24 cellular contexts compared by ENCODE assay signal in genomic region chrX:63855896-63856295, GRCh38.
A peak's percentile ranks its signal among the peaks of the same experiment; 100 is the strongest.
DNase-seq lines count a peak whose midpoint lies in the region; ATAC-seq and TF ChIP-seq lines count a peak whose summit lies in the region.
"Had no signal": no experiment of that assay in that cellular context is flagged by ENCODE, and none has a peak within 500 bp of the region (broad histone marks: within the 10 kb centered on the region; RNA-seq: fewer than 3 reads in every experiment).

No MANE protein-coding gene starts in this region.

- peaks cover 24% of the 10 kb centered on the region for H3K4me1 Mint-ChIP-seq in HFFc6 (ENCODE audit: low read depth)
- H3K4me1 Mint-ChIP-seq: activated B cell treated with CpG ODN at 0.5 μM for 24 hours; activated CD4-positive, alpha-beta memory T cell treated with anti-CD3 and anti-CD28 coated beads, Interleukin-2, amount 10 ng/mL, durations not matched to agents 7 days and 5 days; activated naive CD4-positive, alpha-beta T cell treated with anti-CD3 and anti-CD28 coated beads, Interleukin-2, amount 10 ng/mL, durations not matched to agents 7 days and 5 days; CD4-positive, CD25-positive, alpha-beta regulatory T cell had no signal

- no peaks in the 10 kb centered on the region for H3K9me3 Mint-ChIP-seq in HFFc6
- H3K9me3 Mint-ChIP-seq: activated B cell treated with CpG ODN at 0.5 μM for 24 hours; activated CD4-positive, alpha-beta memory T cell treated with anti-CD3 and anti-CD28 coated beads, Interleukin-2, amount 10 ng/mL, durations not matched to agents 7 days and 5 days had no signal

- no peaks in the 10 kb centered on the region for H3K36me3 Mint-ChIP-seq in HFFc6 (ENCODE audit: low read depth)
- H3K36me3 Mint-ChIP-seq: activated naive CD4-positive, alpha-beta T cell treated with anti-CD3 and anti-CD28 coated beads, Interleukin-2, amount 10 ng/mL, durations not matched to agents 7 days and 5 days; CD4-positive, CD25-positive, alpha-beta regulatory T cell had no signal

- no peak for ATAC-seq in GM21423 (IDR thresholded peaks at IDR 0.05; ENCODE audit: unreplicated experiment)
- ATAC-seq: A549, Panc1, SK-N-SH treated with all-trans-retinoic acid at 6 μM for 48 hours had no signal

- no peaks in the 10 kb centered on the region for H3K27me3 Mint-ChIP-seq in HFFc6 (ENCODE audit: insufficient read depth)
- H3K27me3 Mint-ChIP-seq: activated B cell treated with CpG ODN at 0.5 μM for 24 hours; activated CD4-positive, alpha-beta memory T cell treated with anti-CD3 and anti-CD28 coated beads, Interleukin-2, amount 10 ng/mL, durations not matched to agents 7 days and 5 days; activated naive CD4-positive, alpha-beta T cell treated with anti-CD3 and anti-CD28 coated beads, Interleukin-2, amount 10 ng/mL, durations not matched to agents 7 days and 5 days; CD4-positive, CD25-positive, alpha-beta regulatory T cell had no signal

- peak overlapping the region; percentile 94 for H3K27ac Mint-ChIP-seq in HFFc6
- H3K27ac Mint-ChIP-seq: activated B cell treated with CpG ODN at 0.5 μM for 24 hours; activated CD4-positive, alpha-beta memory T cell treated with anti-CD3 and anti-CD28 coated beads, Interleukin-2, amount 10 ng/mL, durations not matched to agents 7 days and 5 days; activated naive CD4-positive, alpha-beta T cell treated with anti-CD3 and anti-CD28 coated beads, Interleukin-2, amount 10 ng/mL, durations not matched to agents 7 days and 5 days; CD4-positive, CD25-positive, alpha-beta regulatory T cell had no signal

- DNase-seq in AG08396 (ENCODE audit: low spot score) (peak; percentile 25), HFFc6 (peak; percentile 57), astrocyte of the hippocampus (ENCODE audit: low read depth, low spot score) (peak; percentile 2), hepatic stellate cell (ENCODE audit: low spot score) (peak; percentile 19), medulla oblongata (ENCODE audit: extremely low spot score) (no peak), NCI-H1092 (lab: John Stamatoyannopoulos, UW) (no peak)
- DNase-seq in activated T-cell treated with anti-CD3 and anti-CD28 coated beads, Interleukin-2, amount 50 U/mL, for 48 hours, result no peak
- DNase-seq: activated B cell treated with CpG ODN at 0.5 μM for 24 hours; activated CD4-positive, alpha-beta memory T cell treated with anti-CD3 and anti-CD28 coated beads, Interleukin-2, amount 10 ng/mL, durations not matched to agents 7 days and 5 days; activated naive CD4-positive, alpha-beta T cell treated with anti-CD3 and anti-CD28 coated beads, Interleukin-2, amount 10 ng/mL, durations not matched to agents 7 days and 5 days; aorta; CD4-positive, CD25-positive, alpha-beta regulatory T cell; GOT3; hippocampal formation; KBM-7; NCI-H187; NCI-H446 treated with DMSO at 0.1 percent for 48 hours; stimulated activated CD4-positive, alpha-beta T cell treated with anti-CD3 and anti-CD28 coated beads, Interleukin-12 subunit alpha, Interleukin-12 subunit beta, amount 100 ng/mL, for 4 hours; stimulated activated CD8-positive, alpha-beta memory T cell treated with anti-CD3 and anti-CD28 coated beads, Interleukin-4, amount 100 ng/mL, for 48 hours; T-helper 9 cell had no signal

- no peak for TF ChIP-seq CTCF in HFFc6 (IDR thresholded peaks at IDR 0.05)

- H3K4me3 Mint-ChIP-seq in HFFc6, result peak overlapping the region; percentile 54
- H3K4me3 Mint-ChIP-seq: activated B cell treated with CpG ODN at 0.5 μM for 24 hours; activated CD4-positive, alpha-beta memory T cell treated with anti-CD3 and anti-CD28 coated beads, Interleukin-2, amount 10 ng/mL, durations not matched to agents 7 days and 5 days; activated naive CD4-positive, alpha-beta T cell treated with anti-CD3 and anti-CD28 coated beads, Interleukin-2, amount 10 ng/mL, durations not matched to agents 7 days and 5 days; CD4-positive, CD25-positive, alpha-beta regulatory T cell had no signal

Comparison
In these comparisons a context has a peak if more than half of its experiments do, and no peak if none do; other contexts are left out.
1. DNase-seq: peak in AG08396 (single experiment), HFFc6 (single experiment), astrocyte of the hippocampus (single experiment) and hepatic stellate cell (single experiment); none in medulla oblongata (single experiment), NCI-H1092 (single experiment) and activated T-cell treated with anti-CD3 and anti-CD28 coated beads, Interleukin-2, amount 50 U/mL, for 48 hours (0 of 2).